10 cellular contexts compared by ENCODE assay signal in the genomic region with DNA sequence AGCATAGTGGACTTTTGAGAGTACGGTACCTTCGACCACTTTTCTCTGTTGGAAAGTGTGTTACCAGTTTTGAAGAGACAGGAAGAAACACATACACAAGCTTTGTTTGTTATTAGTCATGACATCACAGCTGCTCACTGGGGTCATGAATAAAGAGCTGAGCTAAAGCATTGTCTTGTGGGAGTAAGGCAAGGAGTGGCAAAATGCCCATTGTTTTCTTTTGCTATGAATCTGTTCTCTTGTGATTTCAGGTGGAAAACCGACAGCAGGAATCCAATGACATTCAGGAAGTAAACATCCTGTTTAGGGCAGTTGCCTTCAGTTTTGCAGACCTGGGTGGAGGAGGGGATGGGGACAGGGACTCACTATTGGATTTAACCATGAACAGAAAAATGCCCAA.
A peak's percentile ranks its signal among the peaks of the same experiment; 100 is the strongest.
DNase-seq lines count a peak whose midpoint lies in the region; TF ChIP-seq lines count a peak whose summit lies in the region.
"Had no signal": no experiment of that assay in that cellular context is flagged by ENCODE, and none has a peak within 500 bp of the region (broad histone marks: within the 10 kb centered on the region; RNA-seq: fewer than 3 reads in every experiment).

No MANE protein-coding gene starts in this region.

- peak overlapping the region; percentile 45 for H3K27ac ChIP-seq in epithelial cell of prostate

- H3K4me1 Mint-ChIP-seq in nephron progenitor cell: peaks cover 56% of the 10 kb centered on the region

- peak overlapping the region; percentile 55 for H3K27ac Mint-ChIP-seq in nephron progenitor cell

- no peak overlapping the region for H3K4me3 Mint-ChIP-seq in nephron progenitor cell

- no peak for TF ChIP-seq CTCF in nephron progenitor cell (IDR thresholded peaks at IDR 0.05)

- H3K36me3 Mint-ChIP-seq in nephron progenitor cell (ENCODE audit: low read depth): peaks cover 17% of the 10 kb centered on the region

- no peaks in the 10 kb centered on the region for H3K9me3 Mint-ChIP-seq in nephron progenitor cell

- peaks cover 2% of the 10 kb centered on the region for H3K27me3 Mint-ChIP-seq in nephron progenitor cell (ENCODE audit: low read depth, poor library complexity)

- DNase-seq in DMS53 (lab: John Stamatoyannopoulos, UW) (peak; percentile 91), NCI-H226 (peak; percentile 33), epithelial cell of prostate (ENCODE audit: low read depth, low spot score) (peak; percentile 68), nephron progenitor cell (no peak), NCI-H526 (lab: John Stamatoyannopoulos, UW) (no peak), SKM-1 treated with dmso at 0.1 percent for 144 hours (lab: John Stamatoyannopoulos, UW; ENCODE audit: unreplicated experiment) (no peak), NCI-H1092 (lab: John Stamatoyannopoulos, UW) (no peak)
- no peak for DNase-seq in activated effector memory CD4-positive, alpha-beta T cell treated with Interleukin-2 at 50 U/mL for 16 hours
- DNase-seq: activated CD4-positive, alpha-beta T cell treated with anti-CD3 and anti-CD28 coated beads for 1 hour; GF-D8 had no signal

Comparison
In these comparisons a context has a peak if more than half of its experiments do, and no peak if none do; other contexts are left out.
1. DNase-seq: peak in DMS53 (single experiment), NCI-H226 (single experiment) and epithelial cell of prostate (single experiment); none in nephron progenitor cell (single experiment), NCI-H526 (0 of 2), SKM-1 treated with dmso at 0.1 percent for 144 hours (single experiment), activated effector memory CD4-positive, alpha-beta T cell treated with Interleukin-2 at 50 U/mL for 16 hours (single experiment) and NCI-H1092 (single experiment).